18 cellular contexts compared by ENCODE assay signal in genomic region chr20:16027710-16028109, GRCh38.
"Had no signal": no experiment of that assay in that cellular context is flagged by ENCODE, and none has a peak within 500 bp of the region (broad histone marks: within the 10 kb centered on the region; RNA-seq: fewer than 3 reads in every experiment).

No MANE protein-coding gene starts in this region.

- H3K4me3 ChIP-seq: adrenal gland, left lung, smooth muscle cell, thoracic aorta had no signal

- H3K4me3 Mint-ChIP-seq: activated T-helper 1 cell treated with anti-CD3 and anti-CD28 coated beads, Interleukin-12 subunit alpha, Interleukin-12 subunit beta, Interleukin-2, Interleukin-4 antibody, amounts not matched to agents 30 ng/mL and 10 ng/mL and 1 ng/mL, durations not matched to agents 14 hours and 24 hours and 36 hours; stimulated activated effector memory CD8-positive, alpha-beta T cell treated with anti-CD3 and anti-CD28 coated beads, Interleukin-12 subunit alpha, Interleukin-12 subunit beta, amount 100 ng/mL, for 72 hours had no signal

- H3K27ac ChIP-seq: adrenal gland, left lung, parathyroid adenoma, thoracic aorta, VCaP had no signal

- H3K36me3 ChIP-seq: adrenal gland, left lung, thoracic aorta had no signal

- ATAC-seq: activated naive CD4-positive, alpha-beta T cell treated with anti-CD3 and anti-CD28 coated beads, Interleukin-2, amount 50 U/mL, for 72 hours; left lung; sciatic nerve; stimulated activated effector memory CD8-positive, alpha-beta T cell treated with anti-CD3 and anti-CD28 coated beads, Interleukin-12 subunit alpha, Interleukin-12 subunit beta, amount 100 ng/mL, for 72 hours had no signal

- H3K27ac Mint-ChIP-seq: activated naive CD4-positive, alpha-beta T cell treated with anti-CD3 and anti-CD28 coated beads, Interleukin-2, amount 50 U/mL, for 72 hours; activated T-helper 1 cell treated with anti-CD3 and anti-CD28 coated beads, Interleukin-12 subunit alpha, Interleukin-12 subunit beta, Interleukin-2, Interleukin-4 antibody, amounts not matched to agents 30 ng/mL and 10 ng/mL and 1 ng/mL, durations not matched to agents 14 hours and 24 hours and 36 hours; stimulated activated effector memory CD8-positive, alpha-beta T cell treated with anti-CD3 and anti-CD28 coated beads, Interleukin-12 subunit alpha, Interleukin-12 subunit beta, amount 100 ng/mL, for 72 hours had no signal

- H3K79me2 ChIP-seq: parathyroid adenoma had no signal

- H3K27me3 ChIP-seq: adrenal gland, left lung had no signal

- H3K9ac ChIP-seq: parathyroid adenoma had no signal

- H3K4me2 ChIP-seq: smooth muscle cell had no signal

- H3K36me3 Mint-ChIP-seq: activated naive CD4-positive, alpha-beta T cell treated with anti-CD3 and anti-CD28 coated beads, Interleukin-2, amount 50 U/mL, for 72 hours; stimulated activated effector memory CD8-positive, alpha-beta T cell treated with anti-CD3 and anti-CD28 coated beads, Interleukin-12 subunit alpha, Interleukin-12 subunit beta, amount 100 ng/mL, for 72 hours had no signal

- H3K4me1 Mint-ChIP-seq: stimulated activated effector memory CD8-positive, alpha-beta T cell treated with anti-CD3 and anti-CD28 coated beads, Interleukin-12 subunit alpha, Interleukin-12 subunit beta, amount 100 ng/mL, for 72 hours had no signal

- H2AFZ ChIP-seq: parathyroid adenoma had no signal

- DNase-seq: activated CD4-positive, alpha-beta T cell treated with anti-CD3 and anti-CD28 coated beads, Interleukin-2, amount 50 U/mL, for 4 hours; activated gamma-delta T cell treated with Interleukin-2 at 50 U/mL for 16 hours; activated T-cell treated with anti-CD3 and anti-CD28 coated beads for 4 hours; adrenal gland; erythroblast; left lung; midbrain; stimulated activated CD4-positive, alpha-beta T cell treated with anti-CD3 and anti-CD28 coated beads, Interleukin-4, amount 100 ng/mL, for 1 hour; SW 1271; T-helper 2 cell had no signal

- H3K9me3 ChIP-seq: adrenal gland, left lung, thoracic aorta had no signal

- H3K4me1 ChIP-seq: adrenal gland, left lung, parathyroid adenoma had no signal
